ENCODE assay signal across 2 cellular contexts in genomic region chr1:58154256-58154655, GRCh38.
TF ChIP-seq lines count a peak whose summit lies in the region.

No MANE protein-coding gene starts in this region.

TF ChIP-seq in GM12878, 131 proteins besides CTCF, POLR2A, EP300 and RAD21:
- TF ChIP-seq CHD4 (IDR thresholded peaks at IDR 0.05) (no peak), ZNF24 (IDR thresholded peaks at IDR 0.05) (peak; percentile 91)

TF ChIP-seq in K562, 482 proteins besides CTCF, POLR2A, EP300 and RAD21:
- TF ChIP-seq ZNF24 (IDR thresholded peaks at IDR 0.05) = 0 out of 2 replicates have a peak, but pooled peaks have one; percentile 19
- no peak for TF ChIP-seq MCM2 (IDR thresholded peaks at IDR 0.05; ENCODE audit: low read depth)
